ENCODE assay signal across 2 cellular contexts in the genomic region with DNA sequence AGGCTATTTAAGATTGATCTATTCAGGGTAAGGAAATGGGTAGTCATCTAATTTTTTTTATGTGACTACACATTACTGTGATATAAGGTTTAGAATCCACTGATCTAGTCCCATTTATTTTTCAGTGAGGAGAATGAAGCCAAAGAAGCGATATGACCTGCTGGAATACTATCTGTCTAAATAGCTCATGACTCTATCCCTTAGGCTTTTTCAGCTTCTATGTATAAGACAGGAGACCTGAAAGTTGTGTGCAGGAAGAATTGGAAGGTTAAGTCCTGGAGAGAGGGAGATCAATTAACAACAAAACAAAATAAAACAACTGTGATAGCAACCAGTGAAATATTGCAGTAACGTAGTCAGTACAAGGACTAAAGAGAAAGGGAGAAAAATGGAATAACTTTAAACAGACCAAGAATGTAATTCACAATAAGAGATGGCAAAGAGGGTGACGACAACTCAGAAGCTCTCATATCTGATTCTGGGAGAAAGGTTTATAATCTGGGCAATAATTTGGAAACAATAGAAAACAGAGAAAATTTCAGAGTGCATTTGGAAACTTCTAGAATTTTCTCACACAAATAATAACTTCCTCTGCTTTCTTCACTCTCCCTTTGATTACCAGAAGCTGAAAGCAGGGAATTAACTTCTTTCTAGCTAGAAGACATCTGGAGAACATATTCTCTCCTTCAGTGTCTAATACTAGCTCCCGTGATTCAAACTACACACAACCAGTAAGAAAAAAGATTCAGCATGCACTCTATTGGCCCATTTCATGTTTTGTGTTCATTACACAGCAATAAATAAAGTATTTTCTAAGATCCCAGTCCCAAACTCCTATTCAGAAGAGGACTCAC.
TF ChIP-seq lines count a peak whose summit lies in the region.

No MANE protein-coding gene starts in this region.

TF ChIP-seq in A549, 52 proteins besides CTCF, POLR2A, EP300 and RAD21 (continued from another document):
- TF ChIP-seq CEBPB (IDR thresholded peaks at IDR 0.05) = no peak
- no peak for TF ChIP-seq HOXB5 (CRISPR knock-in tag; IDR thresholded peaks at IDR 0.05)
- TF ChIP-seq BHLHE40 (IDR thresholded peaks at IDR 0.05; ENCODE audit: low read depth, low read length) = no peak
- TF ChIP-seq MAZ (IDR thresholded peaks at IDR 0.05; ENCODE audit: borderline replicate concordance, low read depth, low read length) = no peak
- no peak for TF ChIP-seq BCL3 (IDR thresholded peaks at IDR 0.05)

TF ChIP-seq in liver, 16 proteins besides CTCF, POLR2A, EP300 and RAD21 (continued from another document):
- TF ChIP-seq FOXA2 (IDR thresholded peaks at IDR 0.05) (no peak), EGR1 (IDR thresholded peaks at IDR 0.05; ENCODE audit: low read depth in 2 of 2) (no peak), GABPA (IDR thresholded peaks at IDR 0.05 in 1 of 2, conservative IDR thresholded peaks at IDR 0.05 in 1 of 2) (no peak), REST (IDR thresholded peaks at IDR 0.05) (no peak), HNF4A (conservative IDR thresholded peaks at IDR 0.05) (no peak), YY1 (IDR thresholded peaks at IDR 0.05) (no peak), FOXA1 (IDR thresholded peaks at IDR 0.05) (no peak), RXRA (IDR thresholded peaks at IDR 0.05) (no peak), ATF3 (IDR thresholded peaks at IDR 0.05) (no peak)
- TF ChIP-seq, protein P1, sequence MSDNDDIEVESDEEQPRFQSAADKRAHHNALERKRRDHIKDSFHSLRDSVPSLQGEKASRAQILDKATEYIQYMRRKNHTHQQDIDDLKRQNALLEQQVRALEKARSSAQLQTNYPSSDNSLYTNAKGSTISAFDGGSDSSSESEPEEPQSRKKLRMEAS (IDR thresholded peaks at IDR 0.05) = no peak
